In the genomic region with DNA sequence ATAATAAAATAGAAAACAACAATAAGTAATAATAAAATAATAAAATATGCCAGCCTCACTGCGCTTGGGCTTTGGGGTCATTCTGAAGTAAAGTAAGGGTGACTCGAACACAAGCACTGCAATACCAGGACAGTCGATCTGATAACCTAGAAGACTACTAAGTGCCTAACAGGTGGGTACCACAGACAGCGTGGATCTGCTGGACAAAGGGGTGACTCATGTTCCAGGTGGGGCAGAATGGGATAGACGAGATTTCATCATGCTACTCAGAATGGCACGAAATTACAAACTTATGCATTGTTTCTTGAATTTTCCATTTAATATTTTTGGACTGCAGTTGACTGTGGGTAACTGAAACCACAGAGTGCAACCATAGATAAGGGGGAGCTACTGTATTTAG, we compare ENCODE assay signal across 34 cellular contexts.
"Had no signal": no experiment of that assay in that cellular context is flagged by ENCODE, and none has a peak within 500 bp of the region (broad histone marks: within the 10 kb centered on the region; RNA-seq: fewer than 3 reads in every experiment).

No MANE protein-coding gene starts in this region.

- H3K36me3 Mint-ChIP-seq: activated naive CD4-positive, alpha-beta T cell treated with anti-CD3 and anti-CD28 coated beads, Interleukin-2, amount 50 U/mL, for 24 hours; activated naive CD8-positive, alpha-beta T cell treated with anti-CD3 and anti-CD28 coated beads, Interleukin-2, amount 10 ng/mL, durations not matched to agents 7 days and 5 days; brain had no signal

- DNase-seq: activated CD4-positive, alpha-beta memory T cell treated with anti-CD3 and anti-CD28 coated beads, Interleukin-2, amount 10 ng/mL, durations not matched to agents 7 days and 5 days; activated CD4-positive, alpha-beta T cell treated with anti-CD3 and anti-CD28 coated beads for 1 hour; activated CD4-positive, alpha-beta T cell treated with anti-CD3 and anti-CD28 coated beads for 48 hours; activated CD4-positive, CD25-positive, alpha-beta regulatory T cell; activated gamma-delta T cell; activated naive CD4-positive, alpha-beta T cell treated with Interleukin-2 at 50 U/mL for 16 hours; activated naive CD8-positive, alpha-beta T cell treated with anti-CD3 and anti-CD28 coated beads, Interleukin-2, amount 10 ng/mL, durations not matched to agents 7 days and 5 days; activated T-cell treated with anti-CD3 and anti-CD28 coated beads, Interleukin-2, amount 50 U/mL, for 24 hours; central memory CD4-positive, alpha-beta T cell; Karpas-422; KBM-7; MG63; NCI-H1048; NCI-H1105 treated with DMSO at 0.1 percent for 48 hours; NCI-H1436; NCI-H1694; NCI-H1930; NCI-H2081 treated with DMSO at 0.1 percent for 48 hours; NCI-H226; NCI-H446 treated with DMSO at 0.1 percent for 48 hours; NCI-H524; NCI-H69; NCI-H82; NK-92 treated with Interleukin-12 subunit alpha and Interleukin-12 subunit beta, amount 100 ng/mL, for 24 hours; SHP77; SJCRH30; WERI-Rb-1 had no signal

- H3K27ac ChIP-seq: PC-9, SJCRH30, SK-N-MC, WERI-Rb-1 had no signal

- H3K4me1 ChIP-seq: SJCRH30 had no signal

- H3K27ac Mint-ChIP-seq: activated CD4-positive, alpha-beta memory T cell treated with anti-CD3 and anti-CD28 coated beads, Interleukin-2, amount 10 ng/mL, durations not matched to agents 7 days and 5 days; activated naive CD4-positive, alpha-beta T cell treated with anti-CD3 and anti-CD28 coated beads, Interleukin-2, amount 50 U/mL, for 24 hours; activated naive CD8-positive, alpha-beta T cell treated with anti-CD3 and anti-CD28 coated beads, Interleukin-2, amount 10 ng/mL, durations not matched to agents 7 days and 5 days; activated T-cell treated with anti-CD3 and anti-CD28 coated beads, Interleukin-2, amount 50 U/mL, for 24 hours; activated T-helper 2 cell treated with anti-CD3 and anti-CD28 coated beads, Interferon-gamma antibody, Interleukin-2, Interleukin-4, amounts not matched to agents 10 μg/mL and 5 μg/mL and 100 μg/mL, durations not matched to agents 14 hours and 24 hours and 36 hours; brain; T-helper 1 cell treated with Interleukin-12 subunit alpha and Interleukin-12 subunit beta and Interleukin-4 antibody, amounts not matched to agents 30 μg/mL and 1 μg/mL, for 36 hours; T-helper 2 cell treated with Interferon-gamma antibody and Interleukin-4, amounts not matched to agents 5 μg/mL and 100 μg/mL, for 36 hours had no signal

- H3K27me3 Mint-ChIP-seq: activated CD4-positive, alpha-beta memory T cell treated with anti-CD3 and anti-CD28 coated beads, Interleukin-2, amount 10 ng/mL, durations not matched to agents 7 days and 5 days; activated naive CD4-positive, alpha-beta T cell treated with anti-CD3 and anti-CD28 coated beads, Interleukin-2, amount 50 U/mL, for 24 hours; activated naive CD8-positive, alpha-beta T cell treated with anti-CD3 and anti-CD28 coated beads, Interleukin-2, amount 10 ng/mL, durations not matched to agents 7 days and 5 days; activated T-cell treated with anti-CD3 and anti-CD28 coated beads, Interleukin-2, amount 50 U/mL, for 24 hours; brain had no signal

- H3K4me3 ChIP-seq: MG63, PC-9, SJCRH30, SK-N-MC had no signal

- H3K9me3 Mint-ChIP-seq: activated CD4-positive, alpha-beta memory T cell treated with anti-CD3 and anti-CD28 coated beads, Interleukin-2, amount 10 ng/mL, durations not matched to agents 7 days and 5 days; activated naive CD4-positive, alpha-beta T cell treated with anti-CD3 and anti-CD28 coated beads, Interleukin-2, amount 50 U/mL, for 24 hours; activated T-cell treated with anti-CD3 and anti-CD28 coated beads, Interleukin-2, amount 50 U/mL, for 24 hours; T-helper 1 cell treated with Interleukin-12 subunit alpha and Interleukin-12 subunit beta and Interleukin-4 antibody, amounts not matched to agents 30 μg/mL and 1 μg/mL, for 36 hours; T-helper 2 cell treated with Interferon-gamma antibody and Interleukin-4, amounts not matched to agents 5 μg/mL and 100 μg/mL, for 36 hours had no signal

- H3K4me1 Mint-ChIP-seq: activated CD4-positive, alpha-beta memory T cell treated with anti-CD3 and anti-CD28 coated beads, Interleukin-2, amount 10 ng/mL, durations not matched to agents 7 days and 5 days; activated naive CD4-positive, alpha-beta T cell treated with anti-CD3 and anti-CD28 coated beads, Interleukin-2, amount 50 U/mL, for 24 hours; activated naive CD8-positive, alpha-beta T cell treated with anti-CD3 and anti-CD28 coated beads, Interleukin-2, amount 10 ng/mL, durations not matched to agents 7 days and 5 days; brain had no signal

- H3K36me3 ChIP-seq: MG63, SJCRH30, WERI-Rb-1 had no signal

- H3K9me3 ChIP-seq: MG63, SJCRH30 had no signal

- H3K27me3 ChIP-seq: MG63, SJCRH30 had no signal

- H3K4me3 Mint-ChIP-seq: activated CD4-positive, alpha-beta memory T cell treated with anti-CD3 and anti-CD28 coated beads, Interleukin-2, amount 10 ng/mL, durations not matched to agents 7 days and 5 days; activated naive CD4-positive, alpha-beta T cell treated with anti-CD3 and anti-CD28 coated beads, Interleukin-2, amount 50 U/mL, for 24 hours; activated naive CD8-positive, alpha-beta T cell treated with anti-CD3 and anti-CD28 coated beads, Interleukin-2, amount 10 ng/mL, durations not matched to agents 7 days and 5 days; activated T-cell treated with anti-CD3 and anti-CD28 coated beads, Interleukin-2, amount 50 U/mL, for 24 hours; brain; T-helper 1 cell treated with Interleukin-12 subunit alpha and Interleukin-12 subunit beta and Interleukin-4 antibody, amounts not matched to agents 30 μg/mL and 1 μg/mL, for 36 hours; T-helper 2 cell treated with Interferon-gamma antibody and Interleukin-4, amounts not matched to agents 5 μg/mL and 100 μg/mL, for 36 hours had no signal

- H2AFZ ChIP-seq: PC-9 had no signal
